7 cellular contexts compared by ENCODE assay signal in genomic region chr17:49730078-49730786, GRCh38. TPM values are rescaled to one million over a fixed set of nuclear protein-coding genes. Genes with fewer than 3 reads are reported as not detected.
A peak's percentile ranks its signal among the peaks of the same experiment; 100 is the strongest.
DNase-seq lines count a peak whose midpoint lies in the region; ATAC-seq and TF ChIP-seq lines count a peak whose summit lies in the region.

No MANE protein-coding gene starts in this region.

- H3K9ac ChIP-seq in PC-3 (ENCODE audit: low read length) (no peak overlapping the region), mesenchymal stem cell (ENCODE audit: low read length) (peak overlapping the region; percentile 57)

- CTCF ChIA-PET in PC-3 (lab: Charles Lee), result interaction anchor here (0.6 kb wide), 2 partner anchors 34 to 98 kb away, joined by 3 read pairs; partner anchors contain the start of gene FAM117A

- TF ChIP-seq POLR2A in tibial nerve (IDR thresholded peaks at IDR 0.05), result no peak

- H2AFZ ChIP-seq in PC-3 (ENCODE audit: low read length) (no peak overlapping the region), mesenchymal stem cell (ENCODE audit: low read depth, low read length) (no peak overlapping the region)

- TF ChIP-seq EP300 in tibial nerve (IDR thresholded peaks at IDR 0.05), result peak; percentile 57 to 84

- H2BK15ac ChIP-seq in mesenchymal stem cell (ENCODE audit: low read depth, poor library complexity, severe bottlenecking), result no peak overlapping the region

- H2BK120ac ChIP-seq in mesenchymal stem cell (ENCODE audit: low read depth, low read length), result no peak overlapping the region

- TF ChIP-seq CTCF in PC-3 (conservative IDR thresholded peaks at IDR 0.05; ENCODE audit: low read depth, low read length) (no peak), tibial nerve (IDR thresholded peaks at IDR 0.05) (no peak)

- H4K20me1 ChIP-seq in PC-3 (ENCODE audit: low read length), result no peaks in the 10 kb centered on the region

- no peak overlapping the region for H2BK12ac ChIP-seq in mesenchymal stem cell (ENCODE audit: low read length in 2 of 2)

- H3K4ac ChIP-seq in mesenchymal stem cell (ENCODE audit: low read depth in 1 of 2, low read length in 2 of 2), result no peak overlapping the region

- no peak overlapping the region for H3K23ac ChIP-seq in mesenchymal stem cell (ENCODE audit: low read length in 2 of 2)

- H3K4me1 ChIP-seq in PC-3 (ENCODE audit: insufficient read depth, low read length), result no peaks in the 10 kb centered on the region
- H3K4me1 ChIP-seq in effector memory CD4-positive, alpha-beta T cell (ENCODE audit: control insufficient read depth, insufficient read depth, low read length, poor library complexity, severe bottlenecking), result peaks cover 3% of the 10 kb centered on the region
- H3K4me1 ChIP-seq in mesenchymal stem cell (ENCODE audit: control insufficient read depth, insufficient read depth, low read depth, low read length), result no peaks in the 10 kb centered on the region
- peaks cover 0 to 59% (median 25%) of the 10 kb centered on the region in 4 donors for H3K4me1 ChIP-seq in tibial nerve

- H3K79me1 ChIP-seq in mesenchymal stem cell (replicated peaks; ENCODE audit: low read length, poor library complexity, severe bottlenecking), result peaks cover 4% of the 10 kb centered on the region

- no peaks in the 10 kb centered on the region for H3K79me2 ChIP-seq in PC-3 (ENCODE audit: low read length)

- H3K18ac ChIP-seq in mesenchymal stem cell (ENCODE audit: low read depth in 1 of 2, low read length in 2 of 2), result no peak overlapping the region

- no peak overlapping the region for H2BK5ac ChIP-seq in mesenchymal stem cell (ENCODE audit: low read depth, low read length, poor library complexity, severe bottlenecking)

- intact Hi-C loops in PC-3 (cut with micrococcal nuclease), result no loop called here

- no peak overlapping the region for H4K8ac ChIP-seq in mesenchymal stem cell (ENCODE audit: low read length)

- no peaks in the 10 kb centered on the region for H3F3A ChIP-seq in PC-3 (ENCODE audit: low read length, unreplicated experiment)

- peak; percentile 71 for ATAC-seq in PC-3

- WGBS in mesenchymal stem cell, result 89% methylated on average over 4 of the region's 4 CpGs
- WGBS in tibial nerve, 2 donors, result 18 to 40% methylated on average over 4 of the region's 4 CpGs

- no peak overlapping the region for H2AK5ac ChIP-seq in mesenchymal stem cell (ENCODE audit: low read length, severe bottlenecking)

- H3K9me2 ChIP-seq in PC-3 (replicated peaks; ENCODE audit: low read length), result no peaks in the 10 kb centered on the region

- DNase-seq in PC-3 (no peak), mesenchymal stem cell (no peak), tibial nerve (ENCODE audit: low spot score in 2 of 2) (peak; percentile 73 to 77), cortex of kidney (lab: John Stamatoyannopoulos, UW) (no peak)
- DNase-seq in effector memory CD4-positive, alpha-beta T cell, result no peak
- DNase-seq in stimulated activated CD4-positive, alpha-beta T cell treated with anti-CD3 and anti-CD28 coated beads, Interleukin-4, amount 100 ng/mL, for 4 hours, result no peak
- no peak for DNase-seq in stimulated activated CD4-positive, alpha-beta T cell treated with anti-CD3 and anti-CD28 coated beads, Interleukin-1b, Interleukin-23, amount 100 ng/mL, for 48 hours

- H3K27ac ChIP-seq in PC-3 (ENCODE audit: low read length) (no peak overlapping the region), mesenchymal stem cell (ENCODE audit: low read length, poor library complexity, severe bottlenecking) (no peak overlapping the region), tibial nerve (peak overlapping the region in 3 of 4 donors; percentile 28 to 69 (median 67))
- peak overlapping the region; percentile 40 for H3K27ac ChIP-seq in effector memory CD4-positive, alpha-beta T cell (ENCODE audit: insufficient read depth, low read length, poor library complexity, severe bottlenecking)

- no peak overlapping the region for H3K14ac ChIP-seq in mesenchymal stem cell (ENCODE audit: low read length in 2 of 2)

- H4K91ac ChIP-seq in mesenchymal stem cell (ENCODE audit: low read length), result no peak overlapping the region

- H3K27me3 ChIP-seq in PC-3 (ENCODE audit: low read length) (no peaks in the 10 kb centered on the region), mesenchymal stem cell (ENCODE audit: control insufficient read depth in 1 of 2, insufficient read depth in 1 of 2, low read length in 2 of 2) (no peaks in the 10 kb centered on the region), tibial nerve (no peaks in the 10 kb centered on the region)
- no peaks in the 10 kb centered on the region for H3K27me3 ChIP-seq in effector memory CD4-positive, alpha-beta T cell (replicated peaks; ENCODE audit: control insufficient read depth, insufficient read depth, low read length, poor library complexity, severe bottlenecking)

- H3K36me3 ChIP-seq in PC-3 (ENCODE audit: low read depth, low read length) (no peaks in the 10 kb centered on the region), mesenchymal stem cell (ENCODE audit: control insufficient read depth in 1 of 2, insufficient read depth in 2 of 2, low read depth in 1 of 2, low read length in 2 of 2) (peaks cover 0 to 3% of the 10 kb centered on the region in 2 experiments), tibial nerve (peaks cover 0 to 6% (median 0%) of the 10 kb centered on the region in 3 donors)
- peaks cover 48% of the 10 kb centered on the region for H3K36me3 ChIP-seq in effector memory CD4-positive, alpha-beta T cell (ENCODE audit: control insufficient read depth, insufficient read depth, low read length)

- no peaks in the 10 kb centered on the region for H3K9me3 ChIP-seq in PC-3 (ENCODE audit: low read length)
- no peaks in the 10 kb centered on the region for H3K9me3 ChIP-seq in effector memory CD4-positive, alpha-beta T cell (ENCODE audit: control insufficient read depth, low read length)
- no peaks in the 10 kb centered on the region for H3K9me3 ChIP-seq in mesenchymal stem cell (ENCODE audit: control insufficient read depth, low read length)
- no peaks in the 10 kb centered on the region for H3K9me3 ChIP-seq in tibial nerve

- H3K4me2 ChIP-seq in PC-3 (ENCODE audit: low read length) (no peak overlapping the region), mesenchymal stem cell (ENCODE audit: low read length, poor library complexity, severe bottlenecking) (no peak overlapping the region)

- H3K4me3 ChIP-seq in PC-3 (ENCODE audit: low read length) (no peak overlapping the region), mesenchymal stem cell (ENCODE audit: insufficient read depth in 1 of 2, low read depth in 1 of 2, low read length in 2 of 2) (peak overlapping the region in 1 of 2 experiments; percentile 0), tibial nerve (no peak overlapping the region)
- H3K4me3 ChIP-seq in effector memory CD4-positive, alpha-beta T cell (ENCODE audit: insufficient read depth, low read depth, low read length, poor library complexity, severe bottlenecking), result no peak overlapping the region

- BruUV-seq in PC-3 (replicated peaks; lab: Mats Ljungman, UMichigan), result no TSS peak

- POLR2A ChIA-PET in PC-3 (lab: Charles Lee; ENCODE audit: unreplicated experiment), result no interaction called here

RNA-seq across cellular contexts. Expression of gene SLC35B1, which starts 22.5 kb away (rescaled TPM):
- total RNA-seq in PC-3 (2014; rRNA removed) (199 and 211 TPM in 2 replicates), tibial nerve (10 to 100 TPM; 29.6 to 46.5 (median 42.8) TPM)
- polyA plus RNA-seq in mesenchymal stem cell (2013, experiment 1 of 2), result 58.8 TPM
- 61.6 TPM for polyA plus RNA-seq in mesenchymal stem cell (2013, experiment 2 of 2)

RNA-seq across cellular contexts. Expression of gene FAM117A, which starts 33.7 kb away (rescaled TPM):
- total RNA-seq in PC-3 (2014; rRNA removed), result 9.7 and 16.3 TPM in 2 replicates
- 6.0 TPM for polyA plus RNA-seq in mesenchymal stem cell (2013, experiment 1 of 2)
- 6.5 TPM for polyA plus RNA-seq in mesenchymal stem cell (2013, experiment 2 of 2)
- total RNA-seq in tibial nerve, result 10 to 100 TPM; 12.9 to 23.1 (median 18.3) TPM

RNA-seq across cellular contexts. Expression of gene SPOP, which starts 52.3 kb away (rescaled TPM):
- total RNA-seq in PC-3 (2014; rRNA removed), result 52.9 and 54.7 TPM in 2 replicates
- 33.1 TPM for polyA plus RNA-seq in mesenchymal stem cell (2013, experiment 1 of 2)
- 34.1 TPM for polyA plus RNA-seq in mesenchymal stem cell (2013, experiment 2 of 2)
- total RNA-seq in tibial nerve, result 10 to 100 TPM; 58.1 to 72.6 (median 66.6) TPM

RNA-seq across cellular contexts. Expression of gene KAT7, which starts 58.2 kb away (rescaled TPM):
- total RNA-seq in PC-3 (2014; rRNA removed) (39.1 and 45.8 TPM in 2 replicates), tibial nerve (10 to 100 TPM; 31.6 to 45.6 (median 42.0) TPM)
- 22.5 TPM for polyA plus RNA-seq in mesenchymal stem cell (2013, experiment 1 of 2)
- 25.7 TPM for polyA plus RNA-seq in mesenchymal stem cell (2013, experiment 2 of 2)

Comparison
In these comparisons a context has a peak if more than half of its experiments do, and no peak if none do; other contexts are left out.
1. DNase-seq: peak in tibial nerve (2 of 2); none in PC-3 (single experiment), effector memory CD4-positive, alpha-beta T cell (0 of 3), mesenchymal stem cell (single experiment), stimulated activated CD4-positive, alpha-beta T cell treated with anti-CD3 and anti-CD28 coated beads, Interleukin-4, amount 100 ng/mL, for 4 hours (0 of 2), cortex of kidney (single experiment) and stimulated activated CD4-positive, alpha-beta T cell treated with anti-CD3 and anti-CD28 coated beads, Interleukin-1b, Interleukin-23, amount 100 ng/mL, for 48 hours (single experiment).
2. H3K27ac ChIP-seq: peak in effector memory CD4-positive, alpha-beta T cell (single experiment) and tibial nerve (3 of 4); none in PC-3 (single experiment) and mesenchymal stem cell (single experiment).